ENCODE assay signal across 8 cellular contexts in the genomic region with DNA sequence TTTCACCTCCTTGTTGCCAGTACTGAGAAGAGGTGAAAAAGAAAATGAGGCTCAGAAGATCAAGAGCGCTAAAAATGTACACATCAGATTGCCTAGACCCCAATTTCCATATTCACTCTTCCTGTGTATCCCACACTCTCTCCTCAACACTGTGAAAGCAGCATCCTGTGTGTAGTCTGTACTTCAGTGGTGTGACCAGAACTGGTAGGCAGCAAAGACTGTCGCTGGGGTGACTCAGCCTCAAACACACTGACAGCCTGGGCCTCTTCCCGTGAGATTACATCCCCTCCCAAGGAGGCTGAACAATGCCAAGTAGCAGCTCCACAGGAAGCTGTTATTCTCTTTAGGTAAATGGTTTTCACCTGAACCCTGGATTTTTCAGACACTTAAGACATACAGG.
DNase-seq lines count a peak whose midpoint lies in the region; ATAC-seq and TF ChIP-seq lines count a peak whose summit lies in the region.

No MANE protein-coding gene starts in this region.

- no peak overlapping the region for H2AFZ ChIP-seq in PC-9

- CTCF ChIA-PET in PC-9 (lab: Charles Lee) = no interaction called here

- in situ Hi-C loops in brain microvascular endothelial cell (cut with HindIII; ENCODE audit: low pct_ligation_motif_present, low sequenced_read_pairs) = no loop called here

- no peaks in the 10 kb centered on the region for H3K36me3 ChIP-seq in brain microvascular endothelial cell (replicated peaks)
- H3K36me3 ChIP-seq in lower lobe of right lung = no peaks in the 10 kb centered on the region
- no peaks in the 10 kb centered on the region for H3K36me3 ChIP-seq in PC-9 (ENCODE audit: low read depth)

- no peak for TF ChIP-seq CTCF in brain microvascular endothelial cell (IDR thresholded peaks at IDR 0.05; ENCODE audit: low read depth, low read length, missing control alignments)
- no peak for TF ChIP-seq CTCF in lower lobe of right lung (IDR thresholded peaks at IDR 0.05)
- TF ChIP-seq CTCF in PC-9 (conservative IDR thresholded peaks at IDR 0.05) = no peak

- no peaks in the 10 kb centered on the region for H3K79me2 ChIP-seq in PC-9 (ENCODE audit: low read depth)

- H3K4me1 ChIP-seq in lower lobe of right lung (peaks cover 5% of the 10 kb centered on the region), PC-9 (replicated peaks; ENCODE audit: insufficient read depth) (peaks cover 5% of the 10 kb centered on the region; the same call in 1 of the 2 replicates)

- POLR2A ChIA-PET in PC-9 (lab: Charles Lee; ENCODE audit: unreplicated experiment) = no interaction called here

- ATAC-seq in lower lobe of right lung (peak; percentile 62 to 73), GM18498 (IDR thresholded peaks at IDR 0.05; ENCODE audit: unreplicated experiment) (no peak)

- no peaks in the 10 kb centered on the region for H3K9me2 ChIP-seq in PC-9 (ENCODE audit: insufficient read depth)

- intact Hi-C loops in lower lobe of right lung (cut with DNase I) = no loop called here
- intact Hi-C loops in PC-9 (cut with micrococcal nuclease; ENCODE audit: unreplicated experiment) = no loop called here

- BruUV-seq in PC-9 (replicated peaks; lab: Mats Ljungman, UMichigan) = no TSS peak

- no peaks in the 10 kb centered on the region for H3F3A ChIP-seq in PC-9 (ENCODE audit: insufficient read depth, low read depth)

- no peaks in the 10 kb centered on the region for H4K20me1 ChIP-seq in PC-9 (ENCODE audit: insufficient read depth)

- no peak overlapping the region for H3K4me3 ChIP-seq in brain microvascular endothelial cell (ENCODE audit: low read depth, low read length)
- no peak overlapping the region for H3K4me3 ChIP-seq in lower lobe of right lung
- no peak overlapping the region for H3K4me3 ChIP-seq in PC-9

- H3K9me3 ChIP-seq in lower lobe of right lung (no peaks in the 10 kb centered on the region), PC-9 (ENCODE audit: insufficient read depth, low read depth) (no peaks in the 10 kb centered on the region)

- H3K27me3 ChIP-seq in brain microvascular endothelial cell (replicated peaks) = no peaks in the 10 kb centered on the region
- no peaks in the 10 kb centered on the region for H3K27me3 ChIP-seq in lower lobe of right lung (ENCODE audit: low read depth)
- no peaks in the 10 kb centered on the region for H3K27me3 ChIP-seq in PC-9 (ENCODE audit: insufficient read depth, low read depth)

- H3K27ac ChIP-seq in brain microvascular endothelial cell (no peak overlapping the region), lower lobe of right lung (no peak overlapping the region), caudate nucleus (ENCODE audit: low read depth, low read length) (no peak overlapping the region), PC-9 (no peak overlapping the region)

- DNase-seq in Daoy (ENCODE audit: low read depth) (peak; percentile 67), HT1080 (ENCODE audit: low read depth) (peak; percentile 77), brain microvascular endothelial cell (peak; percentile 64), lower lobe of right lung (no peak), caudate nucleus (lab: John Stamatoyannopoulos, UW) (no peak), NCI-H1930 (lab: John Stamatoyannopoulos, UW) (no peak), PC-9 (no peak)

- no peak overlapping the region for H3K4me2 ChIP-seq in PC-9

Comparison
In these comparisons a context has a peak if more than half of its experiments do, and no peak if none do; other contexts are left out.
1. DNase-seq: peak in Daoy (single experiment), HT1080 (single experiment) and brain microvascular endothelial cell (single experiment); none in lower lobe of right lung (single experiment), caudate nucleus (0 of 61), NCI-H1930 (0 of 2) and PC-9 (0 of 2).